21 cellular contexts compared by ENCODE assay signal in genomic region chr9:68625559-68625958, GRCh38.
DNase-seq lines count a peak whose midpoint lies in the region; ATAC-seq and TF ChIP-seq lines count a peak whose summit lies in the region.
"Had no signal": no experiment of that assay in that cellular context is flagged by ENCODE, and none has a peak within 500 bp of the region (broad histone marks: within the 10 kb centered on the region; RNA-seq: fewer than 3 reads in every experiment).

No MANE protein-coding gene starts in this region.

- no peak for ATAC-seq in natural killer cell treated with Interleukin-12 subunit alpha and Interleukin-12 subunit beta and Interleukin-15 and Interleukin-18, amount 100 ng/mL, for 72 hours
- ATAC-seq in activated CD4-positive, CD25-positive, alpha-beta regulatory T cell treated with anti-CD3 and anti-CD28 coated beads, Interleukin-2, amount 50 U/mL, for 24 hours, result no peak
- ATAC-seq: A549, GM23338, HCT116, Right ventricle myocardium inferior had no signal

- H3K56ac ChIP-seq in H9 (ENCODE audit: insufficient read length, low read depth, low read length), result no peak overlapping the region

- H2AFZ ChIP-seq in H9 (ENCODE audit: low read length), result no peak overlapping the region
- H2AFZ ChIP-seq: GM23338 had no signal

- H3K4me3 Mint-ChIP-seq in H9, result no peak overlapping the region
- no peak overlapping the region for H3K4me3 Mint-ChIP-seq in natural killer cell treated with Interleukin-12 subunit alpha and Interleukin-12 subunit beta and Interleukin-15 and Interleukin-18, amount 100 ng/mL, for 72 hours
- H3K4me3 Mint-ChIP-seq: GM23338 had no signal

- no peak overlapping the region for H3K27ac Mint-ChIP-seq in H9
- no peak overlapping the region for H3K27ac Mint-ChIP-seq in natural killer cell treated with Interleukin-12 subunit alpha and Interleukin-12 subunit beta and Interleukin-15 and Interleukin-18, amount 100 ng/mL, for 72 hours
- H3K27ac Mint-ChIP-seq: GM23338 had no signal

- H3K79me2 ChIP-seq in H9 (ENCODE audit: insufficient read depth, low read length), result no peaks in the 10 kb centered on the region

- no peak overlapping the region for H3K9ac ChIP-seq in H9 (ENCODE audit: extremely low read depth, insufficient read length, low read length)

- H2BK120ac ChIP-seq in H9 (ENCODE audit: low read depth, low read length, poor library complexity, severe bottlenecking), result no peak overlapping the region

- H2BK5ac ChIP-seq in H9 (ENCODE audit: insufficient read length, low read length), result no peak overlapping the region

- no peaks in the 10 kb centered on the region; the same call in 1 of the 2 replicates for H3K4me1 ChIP-seq in H9 (ENCODE audit: insufficient read depth, low read length)
- H3K4me1 ChIP-seq: A549, BE2C, SJSA1 had no signal

- no peak overlapping the region for H3K4ac ChIP-seq in H9 (ENCODE audit: low read depth, low read length)

- H2AK5ac ChIP-seq in H9 (ENCODE audit: insufficient read length, low read length), result no peak overlapping the region

- no peaks in the 10 kb centered on the region for H3K9me3 Mint-ChIP-seq in H9
- no peaks in the 10 kb centered on the region for H3K9me3 Mint-ChIP-seq in natural killer cell treated with Interleukin-12 subunit alpha and Interleukin-12 subunit beta and Interleukin-15 and Interleukin-18, amount 100 ng/mL, for 72 hours
- H3K9me3 Mint-ChIP-seq: GM23338 had no signal

- no peak overlapping the region for H2BK20ac ChIP-seq in H9 (ENCODE audit: low read depth, low read length, poor library complexity, severe bottlenecking)

- no peak overlapping the region for H3T11ph ChIP-seq in H9 (ENCODE audit: low read length)

- no peaks in the 10 kb centered on the region for H3K23me2 ChIP-seq in H9 (ENCODE audit: insufficient read length, low read depth, low read length, poor library complexity, severe bottlenecking)

- H2BK12ac ChIP-seq in H9 (ENCODE audit: insufficient read length, low read depth, low read length), result no peak overlapping the region

- TF ChIP-seq CTCF in H9 (conservative IDR thresholded peaks at IDR 0.05), result no peak

- H4K5ac ChIP-seq in H9 (ENCODE audit: insufficient read length, low read depth, low read length), result no peak overlapping the region

- no peaks in the 10 kb centered on the region; the same call in 1 of the 2 replicates for H3K27me3 ChIP-seq in H9 (ENCODE audit: insufficient read depth, low read length)
- H3K27me3 ChIP-seq: SJSA1 had no signal

- H3K18ac ChIP-seq in H9 (ENCODE audit: insufficient read length, low read depth, low read length), result no peak overlapping the region

- no peaks in the 10 kb centered on the region for H3K79me1 ChIP-seq in H9 (ENCODE audit: insufficient read depth, low read depth, low read length, poor library complexity, severe bottlenecking)

- no peak overlapping the region for H4K91ac ChIP-seq in H9 (ENCODE audit: insufficient read length, low read depth, low read length)

- H3K36me3 Mint-ChIP-seq in H9 (ENCODE audit: insufficient read depth in 1 of 3, low read depth in 3 of 3), result no peaks in the 10 kb centered on the region
- no peaks in the 10 kb centered on the region for H3K36me3 Mint-ChIP-seq in natural killer cell treated with Interleukin-12 subunit alpha and Interleukin-12 subunit beta and Interleukin-15 and Interleukin-18, amount 100 ng/mL, for 72 hours

- no peak overlapping the region for H3K14ac ChIP-seq in H9 (ENCODE audit: insufficient read depth, low read length)

- DNase-seq in COLO668 (lab: John Stamatoyannopoulos, UW; ENCODE audit: unreplicated experiment), result peak; percentile 83
- no peak for DNase-seq in H9
- peak; percentile 59 for DNase-seq in NCI-H774 (lab: John Stamatoyannopoulos, UW)
- DNase-seq in cerebellum (ENCODE audit: low spot score), result peak; percentile 28
- no peak for DNase-seq in natural killer cell treated with Interleukin-12 subunit alpha and Interleukin-12 subunit beta and Interleukin-15 and Interleukin-18, amount 100 ng/mL, for 72 hours (ENCODE audit: low spot score)
- no peak for DNase-seq in stimulated activated CD4-positive, alpha-beta T cell treated with anti-CD3 and anti-CD28 coated beads, Interleukin-2, amount 100 ng/mL, for 24 hours
- DNase-seq: BE2C, DMS79 treated with DMSO at 0.1 percent for 48 hours, Kasumi-1, NCI-H1436 treated with DMSO at 0.1 percent for 48 hours, NCI-H2029 treated with DMSO at 0.1 percent for 48 hours, NCI-H2171, NCI-H446, OCI-M1, T-helper 1 cell had no signal

- H3K23ac ChIP-seq in H9 (ENCODE audit: insufficient read length, low read depth, low read length), result no peak overlapping the region

- no CpG with 5 or more reads among the region's 5 CpGs for WGBS in H9 (ENCODE audit: extremely low coverage, insufficient read length, low lambda C conversion rate)

- H2BK15ac ChIP-seq in H9 (ENCODE audit: low read depth, low read length), result 0 out of 2 replicates have a peak overlapping the region, but pooled peaks have one; percentile 52

- H4K8ac ChIP-seq in H9 (replicated peaks; ENCODE audit: insufficient read length, low read depth, low read length), result no peak overlapping the region

- H4K20me1 ChIP-seq in H9 (ENCODE audit: control insufficient read depth, insufficient read depth, insufficient read length), result no peaks in the 10 kb centered on the region

- peaks cover 2 to 5% of the 10 kb centered on the region in 2 experiments; a peak in 3 of 4 replicates for H3K4me1 Mint-ChIP-seq in H9
- no peaks in the 10 kb centered on the region for H3K4me1 Mint-ChIP-seq in natural killer cell treated with Interleukin-12 subunit alpha and Interleukin-12 subunit beta and Interleukin-15 and Interleukin-18, amount 100 ng/mL, for 72 hours (ENCODE audit: low read depth in 2 of 2)

- no peak overlapping the region for H3K27ac ChIP-seq in H9 (ENCODE audit: insufficient read length, low read depth, low read length)
- H3K27ac ChIP-seq: A549, SJSA1 had no signal

- H3K27me3 Mint-ChIP-seq in H9 (ENCODE audit: low read depth), result peaks cover 8% of the 10 kb centered on the region
- H3K27me3 Mint-ChIP-seq in natural killer cell treated with Interleukin-12 subunit alpha and Interleukin-12 subunit beta and Interleukin-15 and Interleukin-18, amount 100 ng/mL, for 72 hours, result peaks cover 12 to 20% of the 10 kb centered on the region in 2 donors

- H3K9me3 ChIP-seq in H9 (ENCODE audit: control insufficient read depth, low read depth, low read length), result no peaks in the 10 kb centered on the region
- H3K9me3 ChIP-seq: A549, BE2C, SJSA1 had no signal

- no peak overlapping the region for H3K4me2 ChIP-seq in H9 (ENCODE audit: insufficient read depth, insufficient read length, low read length)
- H3K4me2 ChIP-seq: A549, GM23338 had no signal

Comparison
In these comparisons a context has a peak if more than half of its experiments do, and no peak if none do; other contexts are left out.
1. DNase-seq: peak in COLO668 (single experiment), NCI-H774 (single experiment) and cerebellum (single experiment); none in H9 (single experiment), natural killer cell treated with Interleukin-12 subunit alpha and Interleukin-12 subunit beta and Interleukin-15 and Interleukin-18, amount 100 ng/mL, for 72 hours (single experiment) and stimulated activated CD4-positive, alpha-beta T cell treated with anti-CD3 and anti-CD28 coated beads, Interleukin-2, amount 100 ng/mL, for 24 hours (0 of 2).